Comparison of ENCODE assay signal across 1 cellular context in the genomic region with DNA sequence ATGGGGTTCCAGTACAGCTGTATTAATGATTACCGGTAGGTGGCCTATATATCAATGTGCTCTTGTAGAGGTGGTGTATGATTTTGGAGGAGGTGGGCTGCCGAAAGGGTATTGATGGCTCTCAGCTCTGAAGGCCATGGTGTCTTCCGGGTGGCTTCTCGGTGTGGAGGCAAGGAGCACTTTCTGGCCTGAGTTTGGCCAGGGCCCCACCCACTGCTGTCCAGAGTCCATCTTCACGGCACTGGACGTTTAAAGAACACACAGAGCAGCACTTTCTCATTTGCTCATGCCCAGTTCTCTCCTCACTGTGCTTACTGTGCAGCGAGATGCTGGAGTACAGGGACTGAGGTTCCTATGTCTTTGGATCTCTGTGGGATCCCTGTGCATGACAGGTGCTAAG.
A peak's percentile ranks its signal among the peaks of the same experiment; 100 is the strongest.
TF ChIP-seq lines count a peak whose summit lies in the region.

No MANE protein-coding gene starts in this region.

TF ChIP-seq in HepG2, 621 proteins besides CTCF, POLR2A, EP300 and RAD21 (continued from another document):
- TF ChIP-seq, protein P1, sequence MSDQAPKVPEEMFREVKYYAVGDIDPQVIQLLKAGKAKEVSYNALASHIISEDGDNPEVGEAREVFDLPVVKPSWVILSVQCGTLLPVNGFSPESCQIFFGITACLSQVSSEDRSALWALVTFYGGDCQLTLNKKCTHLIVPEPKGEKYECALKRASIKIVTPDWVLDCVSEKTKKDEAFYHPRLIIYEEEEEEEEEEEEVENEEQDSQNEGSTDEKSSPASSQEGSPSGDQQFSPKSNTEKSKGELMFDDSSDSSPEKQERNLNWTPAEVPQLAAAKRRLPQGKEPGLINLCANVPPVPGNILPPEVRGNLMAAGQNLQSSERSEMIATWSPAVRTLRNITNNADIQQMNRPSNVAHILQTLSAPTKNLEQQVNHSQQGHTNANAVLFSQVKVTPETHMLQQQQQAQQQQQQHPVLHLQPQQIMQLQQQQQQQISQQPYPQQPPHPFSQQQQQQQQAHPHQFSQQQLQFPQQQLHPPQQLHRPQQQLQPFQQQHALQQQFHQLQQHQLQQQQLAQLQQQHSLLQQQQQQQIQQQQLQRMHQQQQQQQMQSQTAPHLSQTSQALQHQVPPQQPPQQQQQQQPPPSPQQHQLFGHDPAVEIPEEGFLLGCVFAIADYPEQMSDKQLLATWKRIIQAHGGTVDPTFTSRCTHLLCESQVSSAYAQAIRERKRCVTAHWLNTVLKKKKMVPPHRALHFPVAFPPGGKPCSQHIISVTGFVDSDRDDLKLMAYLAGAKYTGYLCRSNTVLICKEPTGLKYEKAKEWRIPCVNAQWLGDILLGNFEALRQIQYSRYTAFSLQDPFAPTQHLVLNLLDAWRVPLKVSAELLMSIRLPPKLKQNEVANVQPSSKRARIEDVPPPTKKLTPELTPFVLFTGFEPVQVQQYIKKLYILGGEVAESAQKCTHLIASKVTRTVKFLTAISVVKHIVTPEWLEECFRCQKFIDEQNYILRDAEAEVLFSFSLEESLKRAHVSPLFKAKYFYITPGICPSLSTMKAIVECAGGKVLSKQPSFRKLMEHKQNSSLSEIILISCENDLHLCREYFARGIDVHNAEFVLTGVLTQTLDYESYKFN (CRISPR knock-in tag; conservative IDR thresholded peaks at IDR 0.05), result peak; percentile 35; the same call in 1 of the 2 replicates
- TF ChIP-seq CREB1 (IDR thresholded peaks at IDR 0.05) (no peak), CREB1 (CRISPR knock-in tag; IDR thresholded peaks at IDR 0.05) (no peak), SAP130 (CRISPR knock-in tag; IDR thresholded peaks at IDR 0.05; ENCODE audit: low read depth) (0 out of 2 replicates have a peak, but pooled peaks have one; percentile 17), REPIN1 (CRISPR knock-in tag; IDR thresholded peaks at IDR 0.05; ENCODE audit: borderline replicate concordance, low read depth) (no peak; the same call in 1 of the 2 replicates), POLR2G (IDR thresholded peaks at IDR 0.05; ENCODE audit: low read depth, low read length) (peak; percentile 25; the same call in 1 of the 2 replicates)
